25 cellular contexts compared by ENCODE assay signal in genomic region chr7:7548407-7548806, GRCh38. TPM values are rescaled to one million over a fixed set of nuclear protein-coding genes. Genes with fewer than 3 reads are reported as not detected.
DNase-seq lines count a peak whose midpoint lies in the region; ATAC-seq, FAIRE-seq and TF ChIP-seq lines count a peak whose summit lies in the region.
"Had no signal": no experiment of that assay in that cellular context is flagged by ENCODE, and none has a peak within 500 bp of the region (broad histone marks: within the 10 kb centered on the region; RNA-seq: fewer than 3 reads in every experiment).

No MANE protein-coding gene starts in this region.

- no peaks in the 10 kb centered on the region for H3K79me2 ChIP-seq in HepG2 (ENCODE audit: insufficient read depth, low read length)

- H3K9me3 ChIP-seq in liver (ENCODE audit: control insufficient read depth in 4 of 4, low read length in 3 of 4) (no peaks in the 10 kb centered on the region), HepG2 (ENCODE audit: low read length) (no peaks in the 10 kb centered on the region)
- H3K9me3 ChIP-seq: BE2C, BLaER1 had no signal

- no peak for TF ChIP-seq POLR2A in HepG2 (IDR thresholded peaks at IDR 0.05; ENCODE audit: insufficient read depth in 1 of 2, low read depth in 2 of 2, low read length in 2 of 2)

- intact Hi-C loops in HepG2 (cut with micrococcal nuclease; ENCODE audit: unreplicated experiment): no loop called here

- H3K4me1 ChIP-seq in liver (ENCODE audit: control insufficient read depth in 4 of 4, insufficient read depth in 4 of 4, low read length in 3 of 4) (peaks cover 1 to 24% (median 7%) of the 10 kb centered on the region in 4 donors), HepG2 (ENCODE audit: insufficient read depth, low read length) (no peaks in the 10 kb centered on the region)
- H3K4me1 ChIP-seq: BE2C, BLaER1 had no signal

- no peak for FAIRE-seq in HepG2 (lab: Jason Lieb, UNC)
- FAIRE-seq: GM12891, GM19239 had no signal

- H3K27ac ChIP-seq in liver (ENCODE audit: low read depth in 1 of 2, low read length in 2 of 2) (no peak overlapping the region), HepG2 (ENCODE audit: extremely low read length, insufficient read depth, low read length) (no peak overlapping the region)
- H3K27ac ChIP-seq: BLaER1 had no signal

- WGBS in liver: 92% methylated on average over 3 of the region's 3 CpGs
- 97% methylated on average over 3 of the region's 3 CpGs for WGBS in HepG2 (ENCODE audit: low lambda C conversion rate)

- ATAC-seq in HepG2 (no peak), left lobe of liver (peak; percentile 56)

- H3K4me1 Mint-ChIP-seq in neural crest cell: no peaks in the 10 kb centered on the region
- H3K4me1 Mint-ChIP-seq: CD14-positive monocyte; CD4-positive, alpha-beta memory T cell; CD4-positive, CD25-positive, alpha-beta regulatory T cell; CD8-positive, alpha-beta memory T cell had no signal

- H3K4me3 ChIP-seq in liver (ENCODE audit: low read depth in 1 of 3, low read length in 3 of 3) (no peak overlapping the region), HepG2 (replicated peaks in 1 of 3; ENCODE audit: insufficient read depth in 1 of 3, low read depth in 2 of 3, low read length in 3 of 3) (no peak overlapping the region)
- H3K4me3 ChIP-seq: BLaER1 had no signal

- TF ChIP-seq RAD21 in liver (IDR thresholded peaks at IDR 0.05): no peak
- TF ChIP-seq RAD21 in HepG2 (CRISPR knock-in tag; IDR thresholded peaks at IDR 0.05): no peak

- H3K27me3 ChIP-seq in liver (ENCODE audit: control insufficient read depth in 4 of 4, insufficient read depth in 4 of 4, low read length in 3 of 4): no peaks in the 10 kb centered on the region
- H3K27me3 ChIP-seq in HepG2 (ENCODE audit: control insufficient read depth in 1 of 2, insufficient read depth in 2 of 2, low read length in 2 of 2): no peaks in the 10 kb centered on the region
- H3K27me3 ChIP-seq: BE2C, BLaER1 had no signal

- CTCF ChIA-PET in HepG2 (lab: Yijun Ruan, JAX; ENCODE audit: low intra/inter-chr PET ratio, low total read pairs): no interaction called here

- TF ChIP-seq CTCF in liver (IDR thresholded peaks at IDR 0.05; ENCODE audit: low read depth, low read length, missing input control): no peak
- TF ChIP-seq CTCF in HepG2 (CRISPR knock-in tag; IDR thresholded peaks at IDR 0.05): no peak
- TF ChIP-seq CTCF in neural crest cell (conservative IDR thresholded peaks at IDR 0.05): no peak

- no peaks in the 10 kb centered on the region for H3K36me3 Mint-ChIP-seq in neural crest cell (ENCODE audit: low read depth)
- H3K36me3 Mint-ChIP-seq: CD14-positive monocyte; CD4-positive, alpha-beta memory T cell had no signal

- H2AFZ ChIP-seq in HepG2 (ENCODE audit: low read length): no peak overlapping the region

- H3K9ac ChIP-seq in liver (ENCODE audit: low read depth in 1 of 2, low read length in 2 of 2) (no peak overlapping the region), HepG2 (ENCODE audit: insufficient read depth, low read depth, low read length) (no peak overlapping the region)
- H3K9ac ChIP-seq: BLaER1 had no signal

- POLR2A ChIA-PET in HepG2 (lab: Yijun Ruan, JAX): no interaction called here

- H3K4me3 Mint-ChIP-seq in neural crest cell: no peak overlapping the region
- H3K4me3 Mint-ChIP-seq: CD14-positive monocyte; CD4-positive, alpha-beta memory T cell; CD4-positive, CD25-positive, alpha-beta regulatory T cell; CD8-positive, alpha-beta memory T cell had no signal

- in situ Hi-C loops in HepG2 (cut with HindIII; ENCODE audit: extremely low pct_ligation_motif_present, low pct_unique_long_range_greater_than_20kb): no loop called here

- no TSS peak for BruUV-seq in HepG2 (replicated peaks; lab: Mats Ljungman, UMichigan)

- H3K27ac Mint-ChIP-seq in neural crest cell (ENCODE audit: unreplicated experiment): peak overlapping the region; percentile 1
- H3K27ac Mint-ChIP-seq: CD14-positive monocyte; CD4-positive, alpha-beta memory T cell; CD4-positive, CD25-positive, alpha-beta regulatory T cell; CD8-positive, alpha-beta memory T cell had no signal

- H3K27me3 Mint-ChIP-seq in neural crest cell (ENCODE audit: low read depth): no peaks in the 10 kb centered on the region
- H3K27me3 Mint-ChIP-seq: CD4-positive, alpha-beta memory T cell; CD4-positive, CD25-positive, alpha-beta regulatory T cell had no signal

- H3K4me2 ChIP-seq in HepG2 (ENCODE audit: low read depth, low read length): no peak overlapping the region
- H3K4me2 ChIP-seq: BLaER1 had no signal

- H3K9me3 Mint-ChIP-seq in neural crest cell: no peaks in the 10 kb centered on the region
- H3K9me3 Mint-ChIP-seq: CD14-positive monocyte; CD4-positive, alpha-beta memory T cell; CD4-positive, CD25-positive, alpha-beta regulatory T cell; CD8-positive, alpha-beta memory T cell had no signal

- H4K20me1 ChIP-seq in HepG2 (ENCODE audit: insufficient read depth, low read length): no peaks in the 10 kb centered on the region
- H4K20me1 ChIP-seq: BLaER1 had no signal

- TF ChIP-seq EP300 in HepG2 (IDR thresholded peaks at IDR 0.05; ENCODE audit: low read depth in 2 of 2, low read length in 2 of 2) (no peak), HepG2 (CRISPR knock-in tag; IDR thresholded peaks at IDR 0.05; ENCODE audit: borderline replicate concordance) (no peak)

- H3K36me3 ChIP-seq in liver (ENCODE audit: control insufficient read depth in 4 of 4, insufficient read depth in 3 of 4, low read depth in 1 of 4, low read length in 3 of 4): no peaks in the 10 kb centered on the region
- no peaks in the 10 kb centered on the region for H3K36me3 ChIP-seq in HepG2 (replicated peaks in 1 of 2; ENCODE audit: control insufficient read depth in 1 of 2, insufficient read depth in 2 of 2, low read length in 2 of 2)
- H3K36me3 ChIP-seq: BE2C, BLaER1 had no signal

- no peak for DNase-seq in HepG2 (ENCODE audit: low spot score)
- no peak for DNase-seq in left lobe of liver (ENCODE audit: low spot score)
- no peak for DNase-seq in neural crest cell (ENCODE audit: low read depth, low spot score)
- no peak for DNase-seq in EL
- no peak for DNase-seq in NCI-H1694 treated with DMSO at 0.1 percent for 48 hours (lab: John Stamatoyannopoulos, UW)
- DNase-seq: 8988T; ACHN; BE2C; C1 segment of cervical spinal cord; CD4-positive, alpha-beta memory T cell; CD4-positive, CD25-positive, alpha-beta regulatory T cell; CD8-positive, alpha-beta memory T cell; COR-L47; DMS 273 treated with DMSO at 0.1 percent for 48 hours; DMS153; DMS53; DMS79; DND-41; GF-D8 had no signal

RNA-seq across cellular contexts. Expression of gene COL28A1, which starts 12.7 kb away (rescaled TPM):
- total RNA-seq in liver (under 1 TPM; 0.05 to 0.50 TPM), HepG2 (2016; rRNA removed; fragmentation: Illumina TruSeq; extraction: Trizol) (0.07 TPM in 1 of 2 replicates, not detected in the other), left lobe of liver (0.58 TPM), neural crest cell (0.28 and 0.30 TPM in 2 replicates)
- polyA plus RNA-seq in liver (under 1 TPM; 0.08 to 0.28 TPM), HepG2 (2011; rRNA removed) (0.07 and 0.15 TPM in 2 replicates)
- not detected in 2 replicates for total RNA-seq in HepG2 (2016; cell fraction: cytosol; rRNA removed; fragmentation: Illumina TruSeq; extraction: Trizol; ENCODE audit: low read depth)
- 0.04 TPM in 1 of 2 replicates, not detected in the other for total RNA-seq in HepG2 (2016; cell fraction: insoluble cytoplasmic fraction; rRNA removed; fragmentation: Illumina TruSeq; extraction: Trizol)
- total RNA-seq in HepG2 (2016; cell fraction: membrane; rRNA removed; fragmentation: Illumina TruSeq; extraction: Trizol): not detected in 2 replicates
- 0.19 and 0.25 TPM in 2 replicates for total RNA-seq in HepG2 (2016; cell fraction: nucleus; rRNA removed; fragmentation: Illumina TruSeq; extraction: Trizol)
- 0.03 TPM in 1 of 2 replicates, not detected in the other for polyA plus RNA-seq in HepG2 (2011; cell fraction: cytosol; rRNA removed)
- polyA plus RNA-seq in HepG2 (2011; cell fraction: nucleus; rRNA removed): 0.61 and 0.79 TPM in 2 replicates
- 0.08 and 0.13 TPM in 2 replicates for polyA plus RNA-seq in HepG2 (2012)
- not detected in 2 replicates for polyA plus RNA-seq in HepG2 (2016; cell fraction: cytosol; fragmentation: Illumina TruSeq; extraction: Trizol; ENCODE audit: low read depth)
- polyA plus RNA-seq in HepG2 (2016; cell fraction: insoluble cytoplasmic fraction; fragmentation: Illumina TruSeq; extraction: Trizol; ENCODE audit: low read depth): not detected in 2 replicates
- polyA plus RNA-seq in HepG2 (2016; cell fraction: membrane; fragmentation: Illumina TruSeq; extraction: Trizol; ENCODE audit: low read depth): not detected in 2 replicates
- polyA plus RNA-seq in HepG2 (2016; cell fraction: nucleus; fragmentation: Illumina TruSeq; extraction: Trizol; ENCODE audit: insufficient read depth, low read depth): 0.11 and 0.25 TPM in 2 replicates
- not detected in 2 replicates for polyA minus RNA-seq in HepG2 (2011; rRNA and poly(A)+ RNA removed; ENCODE audit: low replicate concordance)
- polyA minus RNA-seq in HepG2 (2011; cell fraction: cytosol; rRNA and poly(A)+ RNA removed): not detected in 2 replicates
- polyA minus RNA-seq in HepG2 (2011; cell fraction: nucleus; rRNA and poly(A)+ RNA removed): 0.37 and 0.39 TPM in 2 replicates
- total RNA-seq: CD8-positive, alpha-beta memory T cell; Daoy had no signal
- polyA plus RNA-seq: CD14-positive monocyte; CD4-positive, alpha-beta memory T cell; CD4-positive, CD25-positive, alpha-beta regulatory T cell; CD8-positive, alpha-beta memory T cell had no signal

RNA-seq across cellular contexts. Expression of gene MIOS, which starts 18.3 kb away (rescaled TPM):
- total RNA-seq in liver (10 to 100 TPM; 16.5 to 35.6 TPM), HepG2 (2016; rRNA removed; fragmentation: Illumina TruSeq; extraction: Trizol) (33.5 and 36.2 TPM in 2 replicates), left lobe of liver (14.4 TPM), neural crest cell (36.5 and 37.9 TPM in 2 replicates)
- polyA plus RNA-seq in liver (1 to 10 TPM; 7.4 to 7.9 TPM), HepG2 (2011; rRNA removed) (11.8 and 15.2 TPM in 2 replicates)
- total RNA-seq in HepG2 (2016; cell fraction: cytosol; rRNA removed; fragmentation: Illumina TruSeq; extraction: Trizol; ENCODE audit: low read depth): 11.4 and 12.2 TPM in 2 replicates
- 31.5 and 33.8 TPM in 2 replicates for total RNA-seq in HepG2 (2016; cell fraction: insoluble cytoplasmic fraction; rRNA removed; fragmentation: Illumina TruSeq; extraction: Trizol)
- 18.8 and 19.9 TPM in 2 replicates for total RNA-seq in HepG2 (2016; cell fraction: membrane; rRNA removed; fragmentation: Illumina TruSeq; extraction: Trizol)
- total RNA-seq in HepG2 (2016; cell fraction: nucleus; rRNA removed; fragmentation: Illumina TruSeq; extraction: Trizol): 39.3 and 42.7 TPM in 2 replicates
- polyA plus RNA-seq in HepG2 (2011; cell fraction: cytosol; rRNA removed): 5.7 and 8.9 TPM in 2 replicates
- 8.6 and 10.4 TPM in 2 replicates for polyA plus RNA-seq in HepG2 (2011; cell fraction: nucleus; rRNA removed)
- 9.7 and 10.5 TPM in 2 replicates for polyA plus RNA-seq in HepG2 (2012)
- 6.4 and 7.1 TPM in 2 replicates for polyA plus RNA-seq in HepG2 (2016; cell fraction: cytosol; fragmentation: Illumina TruSeq; extraction: Trizol; ENCODE audit: low read depth)
- 19.7 and 23.4 TPM in 2 replicates for polyA plus RNA-seq in HepG2 (2016; cell fraction: insoluble cytoplasmic fraction; fragmentation: Illumina TruSeq; extraction: Trizol; ENCODE audit: low read depth)
- polyA plus RNA-seq in HepG2 (2016; cell fraction: membrane; fragmentation: Illumina TruSeq; extraction: Trizol; ENCODE audit: low read depth): 7.5 and 8.1 TPM in 2 replicates
- polyA plus RNA-seq in HepG2 (2016; cell fraction: nucleus; fragmentation: Illumina TruSeq; extraction: Trizol; ENCODE audit: insufficient read depth, low read depth): 24.2 and 27.0 TPM in 2 replicates
- polyA minus RNA-seq in HepG2 (2011; rRNA and poly(A)+ RNA removed; ENCODE audit: low replicate concordance): 8.8 and 16.3 TPM in 2 replicates
- 9.5 and 13.8 TPM in 2 replicates for polyA minus RNA-seq in HepG2 (2011; cell fraction: cytosol; rRNA and poly(A)+ RNA removed)
- polyA minus RNA-seq in HepG2 (2011; cell fraction: nucleus; rRNA and poly(A)+ RNA removed): 78.3 and 78.4 TPM in 2 replicates
